ENCODE assay signal across 20 cellular contexts in genomic region chr20:62997626-62998025, GRCh38. TPM values are rescaled to one million over a fixed set of nuclear protein-coding genes. Genes with fewer than 3 reads are reported as not detected.
A peak's percentile ranks its signal among the peaks of the same experiment; 100 is the strongest.
DNase-seq lines count a peak whose midpoint lies in the region; ATAC-seq and TF ChIP-seq lines count a peak whose summit lies in the region.
"Had no signal": no experiment of that assay in that cellular context is flagged by ENCODE, and none has a peak within 500 bp of the region (broad histone marks: within the 10 kb centered on the region; RNA-seq: fewer than 3 reads in every experiment).

No MANE protein-coding gene starts in this region.

- H3K36me3 Mint-ChIP-seq in WTC11, result no peaks in the 10 kb centered on the region
- no peaks in the 10 kb centered on the region for H3K36me3 Mint-ChIP-seq in stimulated activated naive B cell treated with anti-CD40 and anti-IgM and Interleukin-4, amounts not matched to agents 10 μg/mL and 1 μg/mL and 100 μg/mL, for 72 hours

- peaks cover 44% of the 10 kb centered on the region for H3K27me3 Mint-ChIP-seq in WTC11 (ENCODE audit: low read depth)
- peaks cover 73 to 91% of the 10 kb centered on the region in 2 donors for H3K27me3 Mint-ChIP-seq in stimulated activated naive B cell treated with anti-CD40 and anti-IgM and Interleukin-4, amounts not matched to agents 10 μg/mL and 1 μg/mL and 100 μg/mL, for 72 hours

- no peaks in the 10 kb centered on the region for H3K79me2 ChIP-seq in SK-N-SH (ENCODE audit: insufficient read depth)

- no peaks in the 10 kb centered on the region for H3K36me3 ChIP-seq in SK-N-SH (replicated peaks in 1 of 2; ENCODE audit: control insufficient read depth in 1 of 2, insufficient read depth in 2 of 2, low read length in 1 of 2)
- no peaks in the 10 kb centered on the region for H3K36me3 ChIP-seq in effector memory CD4-positive, alpha-beta T cell (ENCODE audit: control insufficient read depth, insufficient read depth, low read length)
- H3K36me3 ChIP-seq: BLaER1 had no signal

- peak overlapping the region; percentile 57; the same call in 1 of the 2 replicates for H3K27ac Mint-ChIP-seq in WTC11
- peak overlapping the region; percentile 34 for H3K27ac Mint-ChIP-seq in stimulated activated naive B cell treated with anti-CD40 and anti-IgM and Interleukin-4, amounts not matched to agents 10 μg/mL and 1 μg/mL and 100 μg/mL, for 72 hours

- DNase-seq in SK-N-SH (no peak), LoVo (ENCODE audit: low spot score) (peak; percentile 3), WTC11 (ENCODE audit: low spot score) (no peak), coronary artery (ENCODE audit: low spot score) (no peak), NCI-H2196 treated with DMSO at 0.1 percent for 48 hours (lab: John Stamatoyannopoulos, UW; ENCODE audit: unreplicated experiment) (no peak)
- no peak for DNase-seq in stimulated activated naive B cell treated with anti-CD40 and anti-IgM and Interleukin-4, amounts not matched to agents 10 μg/mL and 1 μg/mL and 100 μg/mL, for 72 hours
- DNase-seq in effector memory CD4-positive, alpha-beta T cell, result no peak
- DNase-seq: 8988T, EL, KG1, NCI-H1105 treated with DMSO at 0.1 percent for 48 hours, NCI-H187, NCI-H82 had no signal

- no peak overlapping the region for H3K4me3 ChIP-seq in SK-N-SH (ENCODE audit: low read depth in 2 of 2, low read length in 1 of 2)
- no peak overlapping the region for H3K4me3 ChIP-seq in coronary artery
- no peak overlapping the region for H3K4me3 ChIP-seq in effector memory CD4-positive, alpha-beta T cell (ENCODE audit: insufficient read depth, low read depth, low read length, poor library complexity, severe bottlenecking)
- H3K4me3 ChIP-seq: BLaER1 had no signal

- no peak overlapping the region for H3K4me2 ChIP-seq in SK-N-SH
- H3K4me2 ChIP-seq: BLaER1 had no signal

- no peaks in the 10 kb centered on the region for H4K20me1 ChIP-seq in SK-N-SH (ENCODE audit: insufficient read depth)
- H4K20me1 ChIP-seq: BLaER1 had no signal

- H3F3A ChIP-seq in SK-N-SH (replicated peaks; ENCODE audit: insufficient read depth), result no peaks in the 10 kb centered on the region

- H2AFZ ChIP-seq in SK-N-SH (ENCODE audit: low read depth), result no peak overlapping the region

- peaks cover 90% of the 10 kb centered on the region for H3K27me3 ChIP-seq in SK-N-SH (ENCODE audit: insufficient read depth)
- peaks cover 17% of the 10 kb centered on the region for H3K27me3 ChIP-seq in effector memory CD4-positive, alpha-beta T cell (replicated peaks; ENCODE audit: control insufficient read depth, insufficient read depth, low read length, poor library complexity, severe bottlenecking)

- no peaks in the 10 kb centered on the region for H3K4me1 ChIP-seq in SK-N-SH (ENCODE audit: control insufficient read depth in 1 of 2, insufficient read depth in 2 of 2, low read depth in 1 of 2, low read length in 1 of 2)
- H3K4me1 ChIP-seq in effector memory CD4-positive, alpha-beta T cell (ENCODE audit: control insufficient read depth, insufficient read depth, low read length, poor library complexity, severe bottlenecking), result no peaks in the 10 kb centered on the region

- no peak for TF ChIP-seq RAD21 in SK-N-SH (IDR thresholded peaks at IDR 0.05; ENCODE audit: low read length)

- 0 out of 3 replicates have a peak, but pooled peaks have one; percentile 13 for ATAC-seq in SK-N-SH treated with all-trans-retinoic acid at 6 μM for 48 hours
- no peak for ATAC-seq in WTC11
- no peak for ATAC-seq in stimulated activated naive B cell treated with anti-CD40 and anti-IgM and Interleukin-4, amounts not matched to agents 10 μg/mL and 1 μg/mL and 100 μg/mL, for 72 hours (replicated peaks)
- ATAC-seq: HCT116 had no signal

- no peak for TF ChIP-seq CTCF in SK-N-SH (IDR thresholded peaks at IDR 0.05)
- no peak for TF ChIP-seq CTCF in WTC11 (IDR thresholded peaks at IDR 0.05)
- TF ChIP-seq CTCF in coronary artery (IDR thresholded peaks at IDR 0.05), result no peak

- H3K9me3 ChIP-seq in SK-N-SH, result no peaks in the 10 kb centered on the region
- no peaks in the 10 kb centered on the region for H3K9me3 ChIP-seq in effector memory CD4-positive, alpha-beta T cell (ENCODE audit: control insufficient read depth, low read length)
- H3K9me3 ChIP-seq: BLaER1 had no signal

- H3K9me3 Mint-ChIP-seq in WTC11, result no peaks in the 10 kb centered on the region
- H3K9me3 Mint-ChIP-seq in stimulated activated naive B cell treated with anti-CD40 and anti-IgM and Interleukin-4, amounts not matched to agents 10 μg/mL and 1 μg/mL and 100 μg/mL, for 72 hours, result no peaks in the 10 kb centered on the region

- H3K27ac ChIP-seq in SK-N-SH (ENCODE audit: low read depth in 2 of 2, low read length in 1 of 2) (no peak overlapping the region), coronary artery (no peak overlapping the region)
- H3K27ac ChIP-seq in effector memory CD4-positive, alpha-beta T cell (ENCODE audit: insufficient read depth, low read length, poor library complexity, severe bottlenecking), result no peak overlapping the region
- H3K27ac ChIP-seq: BLaER1 had no signal

- CTCF ChIA-PET in SK-N-SH (lab: Yijun Ruan, JAX) (interaction anchor here (5.0 kb wide), 1 partner anchor 11 kb away, joined by 30 read pairs; no protein-coding TSS in a partner anchor), WTC11 (lab: Charles Lee) (interaction anchor here (0.6 kb wide), 1 partner anchor 830 kb away, joined by 3 read pairs; no protein-coding TSS in a partner anchor)

- no peak overlapping the region for H3K9ac ChIP-seq in SK-N-SH
- H3K9ac ChIP-seq: BLaER1 had no signal

- POLR2A ChIA-PET in SK-N-SH (lab: Yijun Ruan, JAX), result no interaction called here
- POLR2A ChIA-PET in WTC11 (lab: Charles Lee), result interaction anchor here (0.5 kb wide), 1 partner anchor 14 kb away, joined by 3 read pairs; no protein-coding TSS in a partner anchor

- peaks cover 14% of the 10 kb centered on the region for H3K4me1 Mint-ChIP-seq in WTC11
- H3K4me1 Mint-ChIP-seq in stimulated activated naive B cell treated with anti-CD40 and anti-IgM and Interleukin-4, amounts not matched to agents 10 μg/mL and 1 μg/mL and 100 μg/mL, for 72 hours, result peaks cover 0 to 5% of the 10 kb centered on the region in 2 donors

- H3K9me2 ChIP-seq in SK-N-SH, result no peaks in the 10 kb centered on the region

- TF ChIP-seq EP300 in SK-N-SH (IDR thresholded peaks at IDR 0.05; ENCODE audit: borderline replicate concordance in 1 of 2, low read depth in 1 of 2, low read length in 1 of 2), result no peak

- WGBS in SK-N-SH (ENCODE audit: low lambda C conversion rate), result 11% methylated on average over 7 of the region's 15 CpGs

- no peak overlapping the region for H3K4me3 Mint-ChIP-seq in WTC11
- no peak overlapping the region for H3K4me3 Mint-ChIP-seq in stimulated activated naive B cell treated with anti-CD40 and anti-IgM and Interleukin-4, amounts not matched to agents 10 μg/mL and 1 μg/mL and 100 μg/mL, for 72 hours

TF ChIP-seq in SK-N-SH treated with all-trans-retinoic acid at 6 μM for 48 hours, 23 proteins besides CTCF, POLR2A, EP300 and RAD21 (continues in another document):
- TF ChIP-seq OSR1 (CRISPR knock-in tag; IDR thresholded peaks at IDR 0.05) (no peak), RARB (CRISPR knock-in tag; IDR thresholded peaks at IDR 0.05) (no peak)

TF ChIP-seq in SK-N-SH, 30 proteins besides CTCF, POLR2A, EP300 and RAD21 (continues in another document):
- no peak for TF ChIP-seq POLR2AphosphoS5 (IDR thresholded peaks at IDR 0.05; ENCODE audit: low read depth, low read length)
- TF ChIP-seq NRF1 (IDR thresholded peaks at IDR 0.05; ENCODE audit: low read depth, low read length), result no peak
- TF ChIP-seq SIN3A (IDR thresholded peaks at IDR 0.05; ENCODE audit: borderline replicate concordance, low read depth, low read length), result no peak
- no peak for TF ChIP-seq RCOR1 (IDR thresholded peaks at IDR 0.05; ENCODE audit: low read length)
- TF ChIP-seq, protein P1, sequence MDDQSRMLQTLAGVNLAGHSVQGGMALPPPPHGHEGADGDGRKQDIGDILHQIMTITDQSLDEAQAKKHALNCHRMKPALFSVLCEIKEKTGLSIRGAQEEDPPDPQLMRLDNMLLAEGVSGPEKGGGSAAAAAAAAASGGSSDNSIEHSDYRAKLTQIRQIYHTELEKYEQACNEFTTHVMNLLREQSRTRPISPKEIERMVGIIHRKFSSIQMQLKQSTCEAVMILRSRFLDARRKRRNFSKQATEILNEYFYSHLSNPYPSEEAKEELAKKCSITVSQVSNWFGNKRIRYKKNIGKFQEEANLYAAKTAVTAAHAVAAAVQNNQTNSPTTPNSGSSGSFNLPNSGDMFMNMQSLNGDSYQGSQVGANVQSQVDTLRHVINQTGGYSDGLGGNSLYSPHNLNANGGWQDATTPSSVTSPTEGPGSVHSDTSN (IDR thresholded peaks at IDR 0.05), result no peak
- no peak for TF ChIP-seq NFIC (IDR thresholded peaks at IDR 0.05; ENCODE audit: borderline replicate concordance)

TF ChIP-seq in WTC11, 78 proteins besides CTCF, POLR2A, EP300 and RAD21 (continues in another document):
- no peak for TF ChIP-seq FOXK1 (CRISPR knock-in tag; IDR thresholded peaks at IDR 0.05)
- no peak for TF ChIP-seq USF1 (CRISPR knock-in tag; IDR thresholded peaks at IDR 0.05)
- no peak for TF ChIP-seq ETV6 (CRISPR knock-in tag; IDR thresholded peaks at IDR 0.05)
- TF ChIP-seq JUN (CRISPR knock-in tag; IDR thresholded peaks at IDR 0.05), result no peak
- TF ChIP-seq OVOL2 (CRISPR knock-in tag; IDR thresholded peaks at IDR 0.05; ENCODE audit: borderline replicate concordance), result no peak
- TF ChIP-seq IRF2 (CRISPR knock-in tag; IDR thresholded peaks at IDR 0.05; ENCODE audit: borderline replicate concordance, low read depth), result no peak
- no peak for TF ChIP-seq ZNF121 (CRISPR knock-in tag; IDR thresholded peaks at IDR 0.05)
- TF ChIP-seq ZNF671 (CRISPR knock-in tag; IDR thresholded peaks at IDR 0.05), result no peak

RNA-seq across cellular contexts. Expression of gene BHLHE23, which starts 9.1 kb away (rescaled TPM):
- polyA plus RNA-seq in SK-N-SH (2012; rRNA removed), result not detected in 2 replicates
- polyA plus RNA-seq in SK-N-SH (2012; cell fraction: cytosol; rRNA removed), result not detected in 2 replicates
- polyA plus RNA-seq in SK-N-SH (2012; cell fraction: nucleus; rRNA removed), result not detected in 2 replicates
- total RNA-seq in WTC11 (2021), result 0.57 to 1.3 TPM (median 0.66 TPM) in 3 replicates
- total RNA-seq: MCF 10A, NCI-H460, RPMI7951, SK-MEL-5 had no signal

RNA-seq across cellular contexts. Expression of gene SLC17A9, which starts 45.1 kb away (rescaled TPM):
- not detected in 2 replicates for polyA plus RNA-seq in SK-N-SH (2012; rRNA removed)
- polyA plus RNA-seq in SK-N-SH (2012; cell fraction: cytosol; rRNA removed), result 0.01 TPM in 1 of 2 replicates, not detected in the other
- 0.19 and 0.23 TPM in 2 replicates for polyA plus RNA-seq in SK-N-SH (2012; cell fraction: nucleus; rRNA removed)
- total RNA-seq in WTC11 (2021), result 26.2 to 41.7 TPM (median 30.8 TPM) in 3 replicates
- total RNA-seq: SK-MEL-5 had no signal

RNA-seq across cellular contexts. Expression of gene GID8, which starts 59.7 kb away (rescaled TPM):
- 18.1 and 18.7 TPM in 2 replicates for polyA plus RNA-seq in SK-N-SH (2012; rRNA removed)
- polyA plus RNA-seq in SK-N-SH (2012; cell fraction: cytosol; rRNA removed), result 18.8 and 19.9 TPM in 2 replicates
- 13.2 and 15.2 TPM in 2 replicates for polyA plus RNA-seq in SK-N-SH (2012; cell fraction: nucleus; rRNA removed)
- 56.2 to 70.2 TPM (median 56.6 TPM) in 3 replicates for total RNA-seq in WTC11 (2021)
